Comparison of ENCODE assay signal across 33 cellular contexts in genomic region chr6:146210406-146211068, GRCh38.
"Had no signal": no experiment of that assay in that cellular context is flagged by ENCODE, and none has a peak within 500 bp of the region (broad histone marks: within the 10 kb centered on the region; RNA-seq: fewer than 3 reads in every experiment).

No MANE protein-coding gene starts in this region.

- H3K27me3 ChIP-seq: brain microvascular endothelial cell, esophagus squamous epithelium, gastroesophageal sphincter, heart right ventricle had no signal

- H3K27me3 Mint-ChIP-seq: activated B cell treated with CpG ODN at 0.5 μM for 24 hours; activated CD8-positive, alpha-beta T cell treated with anti-CD3 and anti-CD28 coated beads for 36 hours; activated naive CD8-positive, alpha-beta T cell; effector memory CD8-positive, alpha-beta T cell had no signal

- H3K4me1 Mint-ChIP-seq: activated B cell treated with CpG ODN at 0.5 μM for 24 hours; activated T-helper 17 cell treated with anti-CD3 and anti-CD28 coated beads, Interleukin-2, amount 50 U/mL, for 72 hours had no signal

- H3K4me1 ChIP-seq: esophagus squamous epithelium, gastroesophageal sphincter, heart right ventricle had no signal

- H3K36me3 ChIP-seq: brain microvascular endothelial cell, esophagus squamous epithelium, gastroesophageal sphincter, heart right ventricle had no signal

- H3K27ac ChIP-seq: brain microvascular endothelial cell, epithelial cell of prostate, esophagus squamous epithelium, gastroesophageal sphincter, heart right ventricle, VCaP had no signal

- H3K9me3 Mint-ChIP-seq: activated B cell treated with CpG ODN at 0.5 μM for 24 hours; activated CD8-positive, alpha-beta T cell treated with anti-CD3 and anti-CD28 coated beads for 36 hours; activated T-cell treated with anti-CD3 and anti-CD28 coated beads, Interleukin-2, amount 50 U/mL, for 4 hours; activated T-helper 17 cell treated with anti-CD3 and anti-CD28 coated beads, Interleukin-2, amount 50 U/mL, for 72 hours; effector memory CD8-positive, alpha-beta T cell had no signal

- ATAC-seq: activated CD4-positive, CD25-positive, alpha-beta regulatory T cell treated with anti-CD3 and anti-CD28 coated beads, Interleukin-2, amount 50 U/mL, for 24 hours; activated CD8-positive, alpha-beta T cell treated with anti-CD3 and anti-CD28 coated beads for 36 hours; activated T-cell treated with anti-CD3 and anti-CD28 coated beads, Interleukin-2, amount 50 U/mL, for 4 hours; activated T-helper 17 cell treated with anti-CD3 and anti-CD28 coated beads, Interleukin-2, amount 50 U/mL, for 72 hours; effector memory CD8-positive, alpha-beta T cell; gastroesophageal sphincter; heart right ventricle had no signal

- H3K4me3 Mint-ChIP-seq: activated B cell treated with CpG ODN at 0.5 μM for 24 hours; activated CD8-positive, alpha-beta T cell treated with anti-CD3 and anti-CD28 coated beads for 36 hours; activated naive CD8-positive, alpha-beta T cell; activated T-cell treated with anti-CD3 and anti-CD28 coated beads, Interleukin-2, amount 50 U/mL, for 4 hours; activated T-helper 17 cell treated with anti-CD3 and anti-CD28 coated beads, Interleukin-2, amount 50 U/mL, for 72 hours; effector memory CD8-positive, alpha-beta T cell had no signal

- H3K27ac Mint-ChIP-seq: activated B cell treated with CpG ODN at 0.5 μM for 24 hours; activated CD8-positive, alpha-beta T cell treated with anti-CD3 and anti-CD28 coated beads for 36 hours; activated naive CD8-positive, alpha-beta T cell; activated T-helper 17 cell treated with anti-CD3 and anti-CD28 coated beads, Interleukin-2, amount 50 U/mL, for 72 hours; effector memory CD8-positive, alpha-beta T cell had no signal

- DNase-seq: activated B cell treated with CpG ODN at 0.5 μM for 24 hours; activated CD4-positive, alpha-beta T cell treated with anti-CD3 and anti-CD28 coated beads for 48 hours; activated CD4-positive, alpha-beta T cell treated with anti-CD3 and anti-CD28 coated beads, Interleukin-2, amount 50 U/mL, for 1 hour; activated CD4-positive, alpha-beta T cell treated with anti-CD3 and anti-CD28 coated beads, Interleukin-2, amount 50 U/mL, for 48 hours; activated CD8-positive, alpha-beta memory T cell treated with anti-CD3 and anti-CD28 coated beads for 24 hours; activated CD8-positive, alpha-beta T cell treated with anti-CD3 and anti-CD28 coated beads for 36 hours; activated effector memory CD4-positive, alpha-beta T cell treated with Interleukin-2 at 50 U/mL for 16 hours; activated gamma-delta T cell treated with Interleukin-2 at 50 U/mL for 16 hours; activated naive CD4-positive, alpha-beta T cell treated with anti-CD3 and anti-CD28 coated beads, Interleukin-2, amount 50 U/mL, for 16 hours; activated naive CD4-positive, alpha-beta T cell treated with Interleukin-2 at 50 U/mL for 16 hours; activated T-cell treated with anti-CD3 and anti-CD28 coated beads, Interleukin-2, amount 50 U/mL, for 4 hours; amniotic stem cell; anterior cingulate cortex; brain microvascular endothelial cell; cortex of kidney; dermis blood vessel endothelial cell; effector CD4-positive, alpha-beta T cell; effector memory CD8-positive, alpha-beta T cell; esophagus squamous epithelium; foreskin melanocyte; heart right ventricle; T-helper 2 cell had no signal

- FAIRE-seq: astrocyte, bronchial epithelial cell, colon, endometrium, endothelial cell of umbilical vein had no signal

- H3K4me3 ChIP-seq: esophagus squamous epithelium, gastroesophageal sphincter, heart right ventricle had no signal

- H3K36me3 Mint-ChIP-seq: activated naive CD8-positive, alpha-beta T cell had no signal

- H3K9me3 ChIP-seq: esophagus squamous epithelium, gastroesophageal sphincter, heart right ventricle had no signal
